In the genomic region with DNA sequence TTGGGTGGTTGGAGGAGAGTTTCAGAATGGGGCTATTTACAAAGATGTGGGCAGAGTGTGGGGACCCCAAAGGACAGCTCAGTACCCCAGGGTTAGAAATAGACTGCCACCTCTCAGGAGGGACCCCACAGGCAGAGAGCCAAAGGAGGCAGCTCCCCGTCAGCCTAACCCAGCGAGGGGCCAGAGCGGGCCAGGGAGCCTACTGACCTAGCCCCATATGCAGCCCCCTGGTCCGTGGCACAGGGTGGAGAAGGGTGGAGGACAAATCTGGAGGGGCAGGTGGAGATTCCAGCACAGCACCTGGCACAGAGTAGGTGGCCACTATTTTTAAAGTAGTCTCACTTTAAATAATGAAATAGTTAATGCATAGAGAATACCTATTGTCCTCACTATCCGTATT, we compare ENCODE assay signal across 28 cellular contexts.
DNase-seq lines count a peak whose midpoint lies in the region; ATAC-seq and TF ChIP-seq lines count a peak whose summit lies in the region.
"Had no signal": no experiment of that assay in that cellular context is flagged by ENCODE, and none has a peak within 500 bp of the region (broad histone marks: within the 10 kb centered on the region; RNA-seq: fewer than 3 reads in every experiment).

No MANE protein-coding gene starts in this region.

- TF ChIP-seq POLR2A in gastrocnemius medialis (IDR thresholded peaks at IDR 0.05): no peak

- no peak overlapping the region for H3K4me3 Mint-ChIP-seq in activated T-cell treated with anti-CD3 and anti-CD28 coated beads, Interleukin-2, amount 50 U/mL, for 24 hours
- H3K4me3 Mint-ChIP-seq: CD14-positive monocyte; CD8-positive, alpha-beta memory T cell had no signal

- no peaks in the 10 kb centered on the region for H3K9me3 ChIP-seq in heart right ventricle
- no peaks in the 10 kb centered on the region for H3K9me3 ChIP-seq in lower lobe of right lung
- H3K9me3 ChIP-seq in gastrocnemius medialis: no peaks in the 10 kb centered on the region
- no peaks in the 10 kb centered on the region for H3K9me3 ChIP-seq in aorta (ENCODE audit: control insufficient read depth, low read length)
- H3K9me3 ChIP-seq: BE2C had no signal

- intact Hi-C loops in Right ventricle myocardium superior (cut with DNase I): no loop called here
- intact Hi-C loops in heart right ventricle (cut with DNase I): loop anchor here in 4 of 10 donors (5.0 to 10.0 kb wide), 4 partner anchors 57 to 135 kb away; partner anchors contain the start of gene ANGPTL2 (in 2 of the 4)
- intact Hi-C loops in lower lobe of right lung (cut with DNase I): no loop called here
- intact Hi-C loops in gastrocnemius medialis (cut with DNase I; ENCODE audit: low total_unique reads): loop anchor here (5.0 kb wide), 2 partner anchors 167 to 232 kb away; no protein-coding TSS in a partner anchor
- intact Hi-C loops in aorta (cut with DNase I): loop anchor here (5.0 kb wide), 2 partner anchors 67 to 137 kb away; partner anchors contain the start of gene ANGPTL2 (in 1 of the 2)

- no peaks in the 10 kb centered on the region for H3K27me3 ChIP-seq in heart right ventricle
- no peaks in the 10 kb centered on the region for H3K27me3 ChIP-seq in lower lobe of right lung (ENCODE audit: low read depth)
- no peaks in the 10 kb centered on the region for H3K27me3 ChIP-seq in gastrocnemius medialis
- H3K27me3 ChIP-seq in aorta (ENCODE audit: control insufficient read depth in 1 of 2, insufficient read depth in 2 of 2, low read length in 1 of 2): no peaks in the 10 kb centered on the region
- H3K27me3 ChIP-seq: BE2C had no signal

- no peaks in the 10 kb centered on the region for H3K36me3 ChIP-seq in heart right ventricle
- no peaks in the 10 kb centered on the region for H3K36me3 ChIP-seq in lower lobe of right lung
- H3K36me3 ChIP-seq in gastrocnemius medialis: no peaks in the 10 kb centered on the region
- no peaks in the 10 kb centered on the region for H3K36me3 ChIP-seq in aorta (ENCODE audit: control insufficient read depth in 1 of 2, insufficient read depth in 2 of 2, low read length in 1 of 2)
- H3K36me3 ChIP-seq: BE2C had no signal

- TF ChIP-seq CTCF in heart right ventricle (IDR thresholded peaks at IDR 0.05) (no peak), lower lobe of right lung (IDR thresholded peaks at IDR 0.05) (no peak), gastrocnemius medialis (IDR thresholded peaks at IDR 0.05 in 4 of 5, conservative IDR thresholded peaks at IDR 0.05 in 1 of 5) (no peak)

- no peaks in the 10 kb centered on the region for H3K9me3 Mint-ChIP-seq in activated T-cell treated with anti-CD3 and anti-CD28 coated beads, Interleukin-2, amount 50 U/mL, for 24 hours
- H3K9me3 Mint-ChIP-seq: CD14-positive monocyte; CD8-positive, alpha-beta memory T cell had no signal

- WGBS in heart right ventricle, 2 donors: 69 to 76% methylated on average over 5 of the region's 5 CpGs
- WGBS in aorta, 2 donors: 67 to 69% methylated on average over 5 of the region's 5 CpGs

- no peak overlapping the region for H3K27ac Mint-ChIP-seq in activated T-cell treated with anti-CD3 and anti-CD28 coated beads, Interleukin-2, amount 50 U/mL, for 24 hours
- H3K27ac Mint-ChIP-seq: CD14-positive monocyte; CD8-positive, alpha-beta memory T cell had no signal

- H3K4me1 ChIP-seq in heart right ventricle (peaks cover 26 to 48% (median 41%) of the 10 kb centered on the region in 9 donors), lower lobe of right lung (peaks cover 38% of the 10 kb centered on the region), gastrocnemius medialis (peaks cover 42 to 48% of the 10 kb centered on the region in 2 donors), aorta (ENCODE audit: control insufficient read depth in 1 of 2, insufficient read depth in 2 of 2, low read length in 2 of 2) (peaks cover 4 to 7% of the 10 kb centered on the region in 2 donors)
- H3K4me1 ChIP-seq: BE2C had no signal

- no peaks in the 10 kb centered on the region for H3K4me1 Mint-ChIP-seq in activated T-cell treated with anti-CD3 and anti-CD28 coated beads, Interleukin-2, amount 50 U/mL, for 24 hours (ENCODE audit: low read depth)
- H3K4me1 Mint-ChIP-seq: CD14-positive monocyte; CD8-positive, alpha-beta memory T cell had no signal

- H3K36me3 Mint-ChIP-seq in activated T-cell treated with anti-CD3 and anti-CD28 coated beads, Interleukin-2, amount 50 U/mL, for 24 hours (ENCODE audit: low read depth): no peaks in the 10 kb centered on the region
- H3K36me3 Mint-ChIP-seq: CD14-positive monocyte had no signal

- no peak overlapping the region for H3K27ac ChIP-seq in heart right ventricle
- H3K27ac ChIP-seq in lower lobe of right lung: no peak overlapping the region
- H3K27ac ChIP-seq in gastrocnemius medialis: peak overlapping the region; percentile 74 to 89 (median 88)
- no peak overlapping the region for H3K27ac ChIP-seq in aorta (ENCODE audit: low read depth in 1 of 2, low read length in 2 of 2)

- DNase-seq in Right ventricle myocardium superior (peak; percentile 31), heart right ventricle (no peak), lower lobe of right lung (peak; percentile 30), gastrocnemius medialis (no peak), aorta (peak; percentile 19 to 66), RKO (ENCODE audit: low spot score) (no peak)
- no peak for DNase-seq in activated T-cell treated with anti-CD3 and anti-CD28 coated beads, Interleukin-2, amount 50 U/mL, for 24 hours
- DNase-seq: 8988T; ACHN; BE2C; Calu3; CD8-positive, alpha-beta memory T cell; DMS79 treated with DMSO at 0.1 percent for 48 hours; GF-D8; Kasumi-1; MV-4-11; NCI-H1105 treated with DMSO at 0.1 percent for 48 hours; NCI-H146; NCI-H1930; NCI-H2107; NCI-H524 treated with DMSO at 0.1 percent for 48 hours; NCI-H774; PC-3; SHP77 had no signal

- H3K4me3 ChIP-seq in heart right ventricle: no peak overlapping the region
- no peak overlapping the region for H3K4me3 ChIP-seq in lower lobe of right lung
- H3K4me3 ChIP-seq in gastrocnemius medialis: no peak overlapping the region
- no peak overlapping the region for H3K4me3 ChIP-seq in aorta (ENCODE audit: low read length in 2 of 2)
- H3K4me3 ChIP-seq: K562 had no signal

- no peaks in the 10 kb centered on the region for H3K27me3 Mint-ChIP-seq in activated T-cell treated with anti-CD3 and anti-CD28 coated beads, Interleukin-2, amount 50 U/mL, for 24 hours

- in situ Hi-C loops in gastrocnemius medialis (cut with MboI; ENCODE audit: low sequenced_read_pairs in 4 of 4): no loop called here

- no peak for ATAC-seq in Right ventricle myocardium superior (ENCODE audit: poor library complexity)
- ATAC-seq in heart right ventricle: no peak
- no peak for ATAC-seq in lower lobe of right lung
- ATAC-seq in gastrocnemius medialis: no peak
- no peak for ATAC-seq in aorta (ENCODE audit: low FRiP score)
- no peak for ATAC-seq in HG02840 (IDR thresholded peaks at IDR 0.05; ENCODE audit: low FRiP score, unreplicated experiment)
- ATAC-seq: HepG2, K562, PC-3 had no signal

Comparison
In these comparisons a context has a peak if more than half of its experiments do, and no peak if none do; other contexts are left out.
1. DNase-seq: peak in Right ventricle myocardium superior (single experiment), lower lobe of right lung (single experiment) and aorta (2 of 2); none in heart right ventricle (0 of 2), gastrocnemius medialis (0 of 2), RKO (single experiment) and activated T-cell treated with anti-CD3 and anti-CD28 coated beads, Interleukin-2, amount 50 U/mL, for 24 hours (single experiment).
2. H3K27ac ChIP-seq: peak in gastrocnemius medialis (4 of 4); none in heart right ventricle (0 of 10), lower lobe of right lung (single experiment) and aorta (0 of 2).
3. intact Hi-C loops: an anchor here in gastrocnemius medialis (5.0 kb wide) and aorta (5.0 kb wide); none called in Right ventricle myocardium superior and lower lobe of right lung.